30 cellular contexts compared by ENCODE assay signal in genomic region chr3:182375921-182376320, GRCh38.
"Had no signal": no experiment of that assay in that cellular context is flagged by ENCODE, and none has a peak within 500 bp of the region (broad histone marks: within the 10 kb centered on the region; RNA-seq: fewer than 3 reads in every experiment).

No MANE protein-coding gene starts in this region.

- H3K4me2 ChIP-seq: hepatocyte had no signal

- H3K4me1 ChIP-seq: ascending aorta, gastroesophageal sphincter, pancreas, psoas muscle, right atrium auricular region, stomach, thyroid gland, upper lobe of left lung had no signal

- H3K27ac Mint-ChIP-seq: activated CD4-positive, alpha-beta memory T cell treated with anti-CD3 and anti-CD28 coated beads for 36 hours; activated CD4-positive, alpha-beta T cell treated with anti-CD3 and anti-CD28 coated beads, Interleukin-2, amount 10 ng/mL, durations not matched to agents 24 days and 14 days; activated naive CD4-positive, alpha-beta T cell treated with anti-CD3 and anti-CD28 coated beads for 36 hours; activated naive CD8-positive, alpha-beta T cell treated with anti-CD3 and anti-CD28 coated beads for 36 hours; activated T-helper 1 cell treated with anti-CD3 and anti-CD28 coated beads, Interleukin-12 subunit alpha, Interleukin-12 subunit beta, Interleukin-2, Interleukin-4 antibody, amounts not matched to agents 30 ng/mL and 10 ng/mL and 1 ng/mL, durations not matched to agents 14 hours and 24 hours and 36 hours; brain; effector memory CD8-positive, alpha-beta T cell; nephron progenitor cell; stimulated activated naive B cell treated with anti-CD40 and anti-IgM and Interleukin-4, amounts not matched to agents 10 μg/mL and 1 μg/mL and 100 μg/mL, for 72 hours had no signal

- H3K36me3 ChIP-seq: ascending aorta, gastroesophageal sphincter, pancreas, right atrium auricular region, stomach, thyroid gland, upper lobe of left lung, WERI-Rb-1 had no signal

- H3K27me3 ChIP-seq: ascending aorta, gastroesophageal sphincter, hepatocyte, pancreas, right atrium auricular region, stomach, thyroid gland, upper lobe of left lung had no signal

- ATAC-seq: effector memory CD8-positive, alpha-beta T cell; gastroesophageal sphincter; left cardiac atrium; pancreas; psoas muscle; stimulated activated naive B cell treated with anti-CD40 and anti-IgM and Interleukin-4, amounts not matched to agents 10 μg/mL and 1 μg/mL and 100 μg/mL, for 72 hours had no signal

- H3K36me3 Mint-ChIP-seq: activated CD4-positive, alpha-beta memory T cell treated with anti-CD3 and anti-CD28 coated beads for 36 hours; activated naive CD8-positive, alpha-beta T cell treated with anti-CD3 and anti-CD28 coated beads for 36 hours; brain; stimulated activated naive B cell treated with anti-CD40 and anti-IgM and Interleukin-4, amounts not matched to agents 10 μg/mL and 1 μg/mL and 100 μg/mL, for 72 hours had no signal

- H3K4me3 Mint-ChIP-seq: activated CD4-positive, alpha-beta memory T cell treated with anti-CD3 and anti-CD28 coated beads for 36 hours; activated CD4-positive, alpha-beta T cell treated with anti-CD3 and anti-CD28 coated beads, Interleukin-2, amount 10 ng/mL, durations not matched to agents 24 days and 14 days; activated naive CD4-positive, alpha-beta T cell treated with anti-CD3 and anti-CD28 coated beads for 36 hours; activated naive CD8-positive, alpha-beta T cell treated with anti-CD3 and anti-CD28 coated beads for 36 hours; activated T-helper 1 cell treated with anti-CD3 and anti-CD28 coated beads, Interleukin-12 subunit alpha, Interleukin-12 subunit beta, Interleukin-2, Interleukin-4 antibody, amounts not matched to agents 30 ng/mL and 10 ng/mL and 1 ng/mL, durations not matched to agents 14 hours and 24 hours and 36 hours; brain; effector memory CD8-positive, alpha-beta T cell; nephron progenitor cell; stimulated activated naive B cell treated with anti-CD40 and anti-IgM and Interleukin-4, amounts not matched to agents 10 μg/mL and 1 μg/mL and 100 μg/mL, for 72 hours had no signal

- H3K9me3 Mint-ChIP-seq: activated CD4-positive, alpha-beta memory T cell treated with anti-CD3 and anti-CD28 coated beads for 36 hours; activated CD4-positive, alpha-beta T cell treated with anti-CD3 and anti-CD28 coated beads, Interleukin-2, amount 10 ng/mL, durations not matched to agents 24 days and 14 days; activated naive CD4-positive, alpha-beta T cell treated with anti-CD3 and anti-CD28 coated beads for 36 hours; activated naive CD8-positive, alpha-beta T cell treated with anti-CD3 and anti-CD28 coated beads for 36 hours; activated T-helper 1 cell treated with anti-CD3 and anti-CD28 coated beads, Interleukin-12 subunit alpha, Interleukin-12 subunit beta, Interleukin-2, Interleukin-4 antibody, amounts not matched to agents 30 ng/mL and 10 ng/mL and 1 ng/mL, durations not matched to agents 14 hours and 24 hours and 36 hours; brain; nephron progenitor cell had no signal

- H3K9me3 ChIP-seq: ascending aorta, gastroesophageal sphincter, pancreas, psoas muscle, right atrium auricular region, stomach, thyroid gland, upper lobe of left lung had no signal

- DNase-seq: activated CD4-positive, alpha-beta memory T cell treated with anti-CD3 and anti-CD28 coated beads for 36 hours; activated CD4-positive, alpha-beta T cell treated with anti-CD3 and anti-CD28 coated beads, Interleukin-2, amount 10 ng/mL, durations not matched to agents 24 days and 14 days; activated CD4-positive, CD25-positive, alpha-beta regulatory T cell treated with anti-CD3 and anti-CD28 coated beads, Interleukin-2, amount 50 U/mL, for 72 hours; activated CD8-positive, alpha-beta memory T cell treated with anti-CD3 and anti-CD28 coated beads, Interleukin-2, amount 50 U/mL, for 4 hours; activated effector memory CD4-positive, alpha-beta T cell treated with anti-CD3 and anti-CD28 coated beads, Interleukin-2, amount 50 U/mL, for 16 hours; activated naive CD4-positive, alpha-beta T cell treated with anti-CD3 and anti-CD28 coated beads for 36 hours; activated naive CD8-positive, alpha-beta T cell treated with anti-CD3 and anti-CD28 coated beads for 36 hours; activated T-cell treated with anti-CD3 and anti-CD28 coated beads, Interleukin-2, amount 50 U/mL, for 1 hour; cortex of kidney; effector memory CD8-positive, alpha-beta T cell; islet precursor cell; left cardiac atrium; mammary epithelial cell; nephron progenitor cell; pancreas; psoas muscle; stimulated activated CD4-positive, alpha-beta T cell treated with anti-CD3 and anti-CD28 coated beads, Interleukin-15, amount 100 ng/mL, for 24 hours; stimulated activated CD4-positive, alpha-beta T cell treated with anti-CD3 and anti-CD28 coated beads, Interleukin-2, amount 100 ng/mL, for 24 hours; stimulated activated naive B cell treated with anti-CD40 and anti-IgM and Interleukin-4, amounts not matched to agents 10 μg/mL and 1 μg/mL and 100 μg/mL, for 72 hours; stomach; T-helper 9 cell; thyroid gland; upper lobe of left lung; WERI-Rb-1 had no signal

- H3K27me3 Mint-ChIP-seq: activated CD4-positive, alpha-beta memory T cell treated with anti-CD3 and anti-CD28 coated beads for 36 hours; activated CD4-positive, alpha-beta T cell treated with anti-CD3 and anti-CD28 coated beads, Interleukin-2, amount 10 ng/mL, durations not matched to agents 24 days and 14 days; effector memory CD8-positive, alpha-beta T cell; stimulated activated naive B cell treated with anti-CD40 and anti-IgM and Interleukin-4, amounts not matched to agents 10 μg/mL and 1 μg/mL and 100 μg/mL, for 72 hours had no signal

- H3K79me2 ChIP-seq: hepatocyte had no signal

- H3K4me3 ChIP-seq: ascending aorta, gastroesophageal sphincter, hepatocyte, pancreas, psoas muscle, right atrium auricular region, stomach, thyroid gland, upper lobe of left lung had no signal

- H3K4me1 Mint-ChIP-seq: activated CD4-positive, alpha-beta T cell treated with anti-CD3 and anti-CD28 coated beads, Interleukin-2, amount 10 ng/mL, durations not matched to agents 24 days and 14 days; activated naive CD8-positive, alpha-beta T cell treated with anti-CD3 and anti-CD28 coated beads for 36 hours; brain; stimulated activated naive B cell treated with anti-CD40 and anti-IgM and Interleukin-4, amounts not matched to agents 10 μg/mL and 1 μg/mL and 100 μg/mL, for 72 hours had no signal

- H2AFZ ChIP-seq: hepatocyte had no signal

- H3K27ac ChIP-seq: ascending aorta, gastroesophageal sphincter, hepatocyte, pancreas, psoas muscle, right atrium auricular region, stomach, thyroid gland, upper lobe of left lung, WERI-Rb-1 had no signal
